Comparison of ENCODE assay signal across 1 cellular context in genomic region chr4:123478859-123479345, GRCh38.
A peak's percentile ranks its signal among the peaks of the same experiment; 100 is the strongest.
TF ChIP-seq lines count a peak whose summit lies in the region.

No MANE protein-coding gene starts in this region.

TF ChIP-seq in HepG2, 621 proteins besides CTCF, POLR2A, EP300 and RAD21 (continued from another document and continues in another):
- TF ChIP-seq RNF219 (CRISPR knock-in tag; IDR thresholded peaks at IDR 0.05): 0 out of 2 replicates have a peak, but pooled peaks have one; percentile 82
- peak; percentile 97 for TF ChIP-seq ZBTB38 (CRISPR knock-in tag; IDR thresholded peaks at IDR 0.05)
- TF ChIP-seq TBX3 (IDR thresholded peaks at IDR 0.05; ENCODE audit: borderline replicate concordance): peak; percentile 98
- TF ChIP-seq ZNF512 (CRISPR knock-in tag; IDR thresholded peaks at IDR 0.05): no peak
- TF ChIP-seq NPAS2 (CRISPR knock-in tag; IDR thresholded peaks at IDR 0.05; ENCODE audit: borderline replicate concordance): no peak
- peak; percentile 62 for TF ChIP-seq ZNF768 (CRISPR knock-in tag; IDR thresholded peaks at IDR 0.05)
- peak; percentile 54; the same call in 1 of the 2 replicates for TF ChIP-seq RFX5 (IDR thresholded peaks at IDR 0.05; ENCODE audit: low read depth, low read length)
- peak; percentile 92 for TF ChIP-seq ZNF205 (CRISPR knock-in tag; IDR thresholded peaks at IDR 0.05)
- TF ChIP-seq LCORL (IDR thresholded peaks at IDR 0.05): peak; percentile 84
- peak; percentile 91 for TF ChIP-seq LCORL (CRISPR knock-in tag; IDR thresholded peaks at IDR 0.05)
- TF ChIP-seq, protein P1, sequence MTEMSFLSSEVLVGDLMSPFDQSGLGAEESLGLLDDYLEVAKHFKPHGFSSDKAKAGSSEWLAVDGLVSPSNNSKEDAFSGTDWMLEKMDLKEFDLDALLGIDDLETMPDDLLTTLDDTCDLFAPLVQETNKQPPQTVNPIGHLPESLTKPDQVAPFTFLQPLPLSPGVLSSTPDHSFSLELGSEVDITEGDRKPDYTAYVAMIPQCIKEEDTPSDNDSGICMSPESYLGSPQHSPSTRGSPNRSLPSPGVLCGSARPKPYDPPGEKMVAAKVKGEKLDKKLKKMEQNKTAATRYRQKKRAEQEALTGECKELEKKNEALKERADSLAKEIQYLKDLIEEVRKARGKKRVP (CRISPR knock-in tag; IDR thresholded peaks at IDR 0.05): peak in 1 of 2 experiments; percentile 94; a peak in 2 of 4 replicates
- TF ChIP-seq, protein P2, sequence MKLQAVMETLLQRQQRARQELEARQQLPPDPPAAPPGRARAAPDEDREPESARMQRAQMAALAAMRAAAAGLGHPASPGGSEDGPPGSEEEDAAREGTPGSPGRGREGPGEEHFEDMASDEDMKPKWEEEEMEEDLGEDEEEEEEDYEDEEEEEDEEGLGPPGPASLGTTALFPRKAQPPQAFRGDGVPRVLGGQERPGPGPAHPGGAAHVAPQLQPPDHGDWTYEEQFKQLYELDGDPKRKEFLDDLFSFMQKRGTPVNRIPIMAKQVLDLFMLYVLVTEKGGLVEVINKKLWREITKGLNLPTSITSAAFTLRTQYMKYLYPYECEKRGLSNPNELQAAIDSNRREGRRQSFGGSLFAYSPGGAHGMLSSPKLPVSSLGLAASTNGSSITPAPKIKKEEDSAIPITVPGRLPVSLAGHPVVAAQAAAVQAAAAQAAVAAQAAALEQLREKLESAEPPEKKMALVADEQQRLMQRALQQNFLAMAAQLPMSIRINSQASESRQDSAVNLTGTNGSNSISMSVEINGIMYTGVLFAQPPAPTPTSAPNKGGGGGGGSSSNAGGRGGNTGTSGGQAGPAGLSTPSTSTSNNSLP (IDR thresholded peaks at IDR 0.05; ENCODE audit: low read depth, low read length): peak; percentile 97
- 0 out of 2 replicates have a peak, but pooled peaks have one; percentile 58 for TF ChIP-seq SNAI1 (CRISPR knock-in tag; IDR thresholded peaks at IDR 0.05; ENCODE audit: borderline replicate concordance)
- no peak for TF ChIP-seq PTBP1 (IDR thresholded peaks at IDR 0.05; ENCODE audit: low read depth, low read length, poor library complexity, severe bottlenecking)
- TF ChIP-seq CC2D1A (CRISPR knock-in tag; IDR thresholded peaks at IDR 0.05): no peak
- TF ChIP-seq, protein P3, sequence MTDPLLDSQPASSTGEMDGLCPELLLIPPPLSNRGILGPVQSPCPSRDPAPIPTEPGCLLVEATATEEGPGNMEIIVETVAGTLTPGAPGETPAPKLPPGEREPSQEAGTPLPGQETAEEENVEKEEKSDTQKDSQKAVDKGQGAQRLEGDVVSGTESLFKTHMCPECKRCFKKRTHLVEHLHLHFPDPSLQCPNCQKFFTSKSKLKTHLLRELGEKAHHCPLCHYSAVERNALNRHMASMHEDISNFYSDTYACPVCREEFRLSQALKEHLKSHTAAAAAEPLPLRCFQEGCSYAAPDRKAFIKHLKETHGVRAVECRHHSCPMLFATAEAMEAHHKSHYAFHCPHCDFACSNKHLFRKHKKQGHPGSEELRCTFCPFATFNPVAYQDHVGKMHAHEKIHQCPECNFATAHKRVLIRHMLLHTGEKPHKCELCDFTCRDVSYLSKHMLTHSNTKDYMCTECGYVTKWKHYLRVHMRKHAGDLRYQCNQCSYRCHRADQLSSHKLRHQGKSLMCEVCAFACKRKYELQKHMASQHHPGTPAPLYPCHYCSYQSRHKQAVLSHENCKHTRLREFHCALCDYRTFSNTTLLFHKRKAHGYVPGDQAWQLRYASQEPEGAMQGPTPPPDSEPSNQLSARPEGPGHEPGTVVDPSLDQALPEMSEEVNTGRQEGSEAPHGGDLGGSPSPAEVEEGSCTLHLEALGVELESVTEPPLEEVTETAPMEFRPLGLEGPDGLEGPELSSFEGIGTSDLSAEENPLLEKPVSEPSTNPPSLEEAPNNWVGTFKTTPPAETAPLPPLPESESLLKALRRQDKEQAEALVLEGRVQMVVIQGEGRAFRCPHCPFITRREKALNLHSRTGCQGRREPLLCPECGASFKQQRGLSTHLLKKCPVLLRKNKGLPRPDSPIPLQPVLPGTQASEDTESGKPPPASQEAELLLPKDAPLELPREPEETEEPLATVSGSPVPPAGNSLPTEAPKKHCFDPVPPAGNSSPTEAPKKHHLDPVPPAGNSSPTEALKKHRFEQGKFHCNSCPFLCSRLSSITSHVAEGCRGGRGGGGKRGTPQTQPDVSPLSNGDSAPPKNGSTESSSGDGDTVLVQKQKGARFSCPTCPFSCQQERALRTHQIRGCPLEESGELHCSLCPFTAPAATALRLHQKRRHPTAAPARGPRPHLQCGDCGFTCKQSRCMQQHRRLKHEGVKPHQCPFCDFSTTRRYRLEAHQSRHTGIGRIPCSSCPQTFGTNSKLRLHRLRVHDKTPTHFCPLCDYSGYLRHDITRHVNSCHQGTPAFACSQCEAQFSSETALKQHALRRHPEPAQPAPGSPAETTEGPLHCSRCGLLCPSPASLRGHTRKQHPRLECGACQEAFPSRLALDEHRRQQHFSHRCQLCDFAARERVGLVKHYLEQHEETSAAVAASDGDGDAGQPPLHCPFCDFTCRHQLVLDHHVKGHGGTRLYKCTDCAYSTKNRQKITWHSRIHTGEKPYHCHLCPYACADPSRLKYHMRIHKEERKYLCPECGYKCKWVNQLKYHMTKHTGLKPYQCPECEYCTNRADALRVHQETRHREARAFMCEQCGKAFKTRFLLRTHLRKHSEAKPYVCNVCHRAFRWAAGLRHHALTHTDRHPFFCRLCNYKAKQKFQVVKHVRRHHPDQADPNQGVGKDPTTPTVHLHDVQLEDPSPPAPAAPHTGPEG (CRISPR knock-in tag; IDR thresholded peaks at IDR 0.05): peak; percentile 88; the same call in 1 of the 2 replicates
- TF ChIP-seq ADNP (CRISPR knock-in tag; IDR thresholded peaks at IDR 0.05): peak; percentile 29; the same call in 1 of the 2 replicates
- TF ChIP-seq, protein P4, sequence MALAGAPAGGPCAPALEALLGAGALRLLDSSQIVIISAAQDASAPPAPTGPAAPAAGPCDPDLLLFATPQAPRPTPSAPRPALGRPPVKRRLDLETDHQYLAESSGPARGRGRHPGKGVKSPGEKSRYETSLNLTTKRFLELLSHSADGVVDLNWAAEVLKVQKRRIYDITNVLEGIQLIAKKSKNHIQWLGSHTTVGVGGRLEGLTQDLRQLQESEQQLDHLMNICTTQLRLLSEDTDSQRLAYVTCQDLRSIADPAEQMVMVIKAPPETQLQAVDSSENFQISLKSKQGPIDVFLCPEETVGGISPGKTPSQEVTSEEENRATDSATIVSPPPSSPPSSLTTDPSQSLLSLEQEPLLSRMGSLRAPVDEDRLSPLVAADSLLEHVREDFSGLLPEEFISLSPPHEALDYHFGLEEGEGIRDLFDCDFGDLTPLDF (CRISPR knock-in tag; IDR thresholded peaks at IDR 0.05): no peak
- no peak; the same call in 1 of the 2 replicates for TF ChIP-seq IRF1 (CRISPR knock-in tag; IDR thresholded peaks at IDR 0.05; ENCODE audit: low read depth)
- TF ChIP-seq FOXJ3 (CRISPR knock-in tag; IDR thresholded peaks at IDR 0.05; ENCODE audit: borderline replicate concordance): peak; percentile 99
- no peak for TF ChIP-seq GABPA (IDR thresholded peaks at IDR 0.05; ENCODE audit: low read depth, low read length)
- peak; percentile 68 for TF ChIP-seq GABPA (CRISPR knock-in tag; IDR thresholded peaks at IDR 0.05; ENCODE audit: low read depth)
- no peak for TF ChIP-seq PLRG1 (conservative IDR thresholded peaks at IDR 0.05)
- TF ChIP-seq ZNF138 (CRISPR knock-in tag; IDR thresholded peaks at IDR 0.05; ENCODE audit: low read depth): peak; percentile 43; the same call in 1 of the 2 replicates
- peak; percentile 97 for TF ChIP-seq NFIC (IDR thresholded peaks at IDR 0.05; ENCODE audit: low read length)
- TF ChIP-seq ZNF674 (CRISPR knock-in tag; IDR thresholded peaks at IDR 0.05; ENCODE audit: low read depth): no peak
- TF ChIP-seq HES4 (CRISPR knock-in tag; IDR thresholded peaks at IDR 0.05; ENCODE audit: borderline replicate concordance): no peak
- TF ChIP-seq THYN1 (CRISPR knock-in tag; IDR thresholded peaks at IDR 0.05; ENCODE audit: borderline replicate concordance, low read depth): no peak
- TF ChIP-seq, protein P5, sequence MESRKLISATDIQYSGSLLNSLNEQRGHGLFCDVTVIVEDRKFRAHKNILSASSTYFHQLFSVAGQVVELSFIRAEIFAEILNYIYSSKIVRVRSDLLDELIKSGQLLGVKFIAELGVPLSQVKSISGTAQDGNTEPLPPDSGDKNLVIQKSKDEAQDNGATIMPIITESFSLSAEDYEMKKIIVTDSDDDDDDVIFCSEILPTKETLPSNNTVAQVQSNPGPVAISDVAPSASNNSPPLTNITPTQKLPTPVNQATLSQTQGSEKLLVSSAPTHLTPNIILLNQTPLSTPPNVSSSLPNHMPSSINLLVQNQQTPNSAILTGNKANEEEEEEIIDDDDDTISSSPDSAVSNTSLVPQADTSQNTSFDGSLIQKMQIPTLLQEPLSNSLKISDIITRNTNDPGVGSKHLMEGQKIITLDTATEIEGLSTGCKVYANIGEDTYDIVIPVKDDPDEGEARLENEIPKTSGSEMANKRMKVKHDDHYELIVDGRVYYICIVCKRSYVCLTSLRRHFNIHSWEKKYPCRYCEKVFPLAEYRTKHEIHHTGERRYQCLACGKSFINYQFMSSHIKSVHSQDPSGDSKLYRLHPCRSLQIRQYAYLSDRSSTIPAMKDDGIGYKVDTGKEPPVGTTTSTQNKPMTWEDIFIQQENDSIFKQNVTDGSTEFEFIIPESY (CRISPR knock-in tag; IDR thresholded peaks at IDR 0.05): peak; percentile 92
- peak; percentile 95; the same call in 1 of the 2 replicates for TF ChIP-seq MTA1 (CRISPR knock-in tag; IDR thresholded peaks at IDR 0.05; ENCODE audit: borderline replicate concordance)
- TF ChIP-seq, protein P6, sequence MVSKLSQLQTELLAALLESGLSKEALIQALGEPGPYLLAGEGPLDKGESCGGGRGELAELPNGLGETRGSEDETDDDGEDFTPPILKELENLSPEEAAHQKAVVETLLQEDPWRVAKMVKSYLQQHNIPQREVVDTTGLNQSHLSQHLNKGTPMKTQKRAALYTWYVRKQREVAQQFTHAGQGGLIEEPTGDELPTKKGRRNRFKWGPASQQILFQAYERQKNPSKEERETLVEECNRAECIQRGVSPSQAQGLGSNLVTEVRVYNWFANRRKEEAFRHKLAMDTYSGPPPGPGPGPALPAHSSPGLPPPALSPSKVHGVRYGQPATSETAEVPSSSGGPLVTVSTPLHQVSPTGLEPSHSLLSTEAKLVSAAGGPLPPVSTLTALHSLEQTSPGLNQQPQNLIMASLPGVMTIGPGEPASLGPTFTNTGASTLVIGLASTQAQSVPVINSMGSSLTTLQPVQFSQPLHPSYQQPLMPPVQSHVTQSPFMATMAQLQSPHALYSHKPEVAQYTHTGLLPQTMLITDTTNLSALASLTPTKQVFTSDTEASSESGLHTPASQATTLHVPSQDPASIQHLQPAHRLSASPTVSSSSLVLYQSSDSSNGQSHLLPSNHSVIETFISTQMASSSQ (IDR thresholded peaks at IDR 0.05; ENCODE audit: low read depth): peak; percentile 93
- TF ChIP-seq, protein P6 (CRISPR knock-in tag; IDR thresholded peaks at IDR 0.05; ENCODE audit: borderline replicate concordance): peak; percentile 98
